ENCODE assay signal across 1 cellular context in genomic region chr6:141463237-141463977, GRCh38.
TF ChIP-seq lines count a peak whose summit lies in the region.

No MANE protein-coding gene starts in this region.

TF ChIP-seq in WTC11, 78 proteins besides CTCF, POLR2A, EP300 and RAD21 (continued from another document):
- TF ChIP-seq STAT6 (CRISPR knock-in tag; conservative IDR thresholded peaks at IDR 0.05; ENCODE audit: low read depth) (no peak), GTF2I (CRISPR knock-in tag; conservative IDR thresholded peaks at IDR 0.05) (no peak)
